1 cellular context compared by ENCODE assay signal in genomic region chrX:22109442-22109841, GRCh38.
TF ChIP-seq lines count a peak whose summit lies in the region.

No MANE protein-coding gene starts in this region.

TF ChIP-seq in GM12878, 131 proteins besides CTCF, POLR2A, EP300 and RAD21 (continued from another document):
- TF ChIP-seq BCL3 (IDR thresholded peaks at IDR 0.05; ENCODE audit: borderline replicate concordance, insufficient read depth, low read depth, low read length, poor library complexity, severe bottlenecking) (no peak), MTA3 (IDR thresholded peaks at IDR 0.05; ENCODE audit: borderline replicate concordance, low read length) (no peak), CEBPZ (IDR thresholded peaks at IDR 0.05; ENCODE audit: low read depth, low read length) (no peak), SUPT20H (IDR thresholded peaks at IDR 0.05; ENCODE audit: borderline replicate concordance, control insufficient read depth, low read depth, low read length) (no peak)
